In the genomic region with DNA sequence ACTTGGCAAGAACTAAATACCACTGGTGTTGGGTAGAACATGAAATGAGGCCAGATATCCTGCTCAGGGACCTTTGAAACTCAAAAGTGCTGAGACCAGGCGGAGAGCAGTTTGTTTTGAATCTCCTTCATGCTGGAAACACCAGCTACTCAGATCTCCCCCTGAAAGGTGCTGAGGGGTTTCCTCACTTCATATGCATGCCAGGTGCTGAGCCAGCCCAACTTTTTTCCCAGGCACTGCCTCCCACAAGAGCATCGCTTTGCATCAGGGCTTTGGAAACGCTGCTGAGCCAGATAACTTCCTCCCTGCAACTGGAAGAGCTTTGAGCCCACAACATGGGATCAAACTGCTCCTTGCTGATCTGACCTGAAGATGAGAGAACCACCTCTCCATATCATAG, we compare ENCODE assay signal across 29 cellular contexts. TPM values are rescaled to one million over a fixed set of nuclear protein-coding genes. Genes with fewer than 3 reads are reported as not detected.
"Had no signal": no experiment of that assay in that cellular context is flagged by ENCODE, and none has a peak within 500 bp of the region (broad histone marks: within the 10 kb centered on the region; RNA-seq: fewer than 3 reads in every experiment).

No MANE protein-coding gene starts in this region.

- H3K9me3 ChIP-seq: adrenal gland, body of pancreas, SJCRH30 had no signal

- H3K4me1 Mint-ChIP-seq: activated CD4-positive, alpha-beta T cell treated with anti-CD3 and anti-CD28 coated beads for 36 hours; activated CD4-positive, alpha-beta T cell treated with anti-CD3 and anti-CD28 coated beads, Interleukin-2, amount 10 ng/mL, durations not matched to agents 7 days and 5 days had no signal

- H3K27ac ChIP-seq: adrenal gland, body of pancreas, breast epithelium, SJCRH30, SK-N-MC had no signal

- H3K27ac Mint-ChIP-seq: activated CD4-positive, alpha-beta T cell treated with anti-CD3 and anti-CD28 coated beads for 36 hours; activated CD4-positive, alpha-beta T cell treated with anti-CD3 and anti-CD28 coated beads, Interleukin-2, amount 10 ng/mL, durations not matched to agents 7 days and 5 days; activated naive CD4-positive, alpha-beta T cell treated with anti-CD3 and anti-CD28 coated beads for 36 hours; activated naive CD4-positive, alpha-beta T cell treated with anti-CD3 and anti-CD28 coated beads, Interleukin-2, amount 50 U/mL, for 72 hours; activated T-helper 1 cell treated with anti-CD3 and anti-CD28 coated beads, Interleukin-12 subunit alpha, Interleukin-12 subunit beta, Interleukin-2, Interleukin-4 antibody, amounts not matched to agents 30 ng/mL and 10 ng/mL and 1 ng/mL, durations not matched to agents 14 hours and 24 hours and 36 hours; T-helper 2 cell treated with Interferon-gamma antibody and Interleukin-4, amounts not matched to agents 5 μg/mL and 100 μg/mL, for 36 hours had no signal

- H3K4me1 ChIP-seq: adrenal gland, body of pancreas, breast epithelium, SJCRH30 had no signal

- H3K4me3 Mint-ChIP-seq: activated CD4-positive, alpha-beta T cell treated with anti-CD3 and anti-CD28 coated beads for 36 hours; activated CD4-positive, alpha-beta T cell treated with anti-CD3 and anti-CD28 coated beads, Interleukin-2, amount 10 ng/mL, durations not matched to agents 7 days and 5 days; activated naive CD4-positive, alpha-beta T cell treated with anti-CD3 and anti-CD28 coated beads for 36 hours; activated T-cell treated with anti-CD3 and anti-CD28 coated beads, Interleukin-2, amount 50 U/mL, for 4 hours; activated T-helper 1 cell treated with anti-CD3 and anti-CD28 coated beads, Interleukin-12 subunit alpha, Interleukin-12 subunit beta, Interleukin-2, Interleukin-4 antibody, amounts not matched to agents 30 ng/mL and 10 ng/mL and 1 ng/mL, durations not matched to agents 14 hours and 24 hours and 36 hours; T-helper 2 cell treated with Interferon-gamma antibody and Interleukin-4, amounts not matched to agents 5 μg/mL and 100 μg/mL, for 36 hours had no signal

- H3K9me3 Mint-ChIP-seq: activated CD4-positive, alpha-beta T cell treated with anti-CD3 and anti-CD28 coated beads, Interleukin-2, amount 10 ng/mL, durations not matched to agents 7 days and 5 days had no signal

- H3K27me3 Mint-ChIP-seq: activated CD4-positive, alpha-beta T cell treated with anti-CD3 and anti-CD28 coated beads, Interleukin-2, amount 10 ng/mL, durations not matched to agents 7 days and 5 days had no signal

- H3K27me3 ChIP-seq: adrenal gland, body of pancreas had no signal

- DNase-seq: activated CD4-positive, alpha-beta T cell treated with anti-CD3 and anti-CD28 coated beads for 36 hours; activated CD4-positive, alpha-beta T cell treated with anti-CD3 and anti-CD28 coated beads, Interleukin-2, amount 10 ng/mL, durations not matched to agents 7 days and 5 days; activated CD4-positive, alpha-beta T cell treated with anti-CD3 and anti-CD28 coated beads, Interleukin-2, amount 50 U/mL, for 48 hours; activated CD8-positive, alpha-beta memory T cell treated with anti-CD3 and anti-CD28 coated beads, Interleukin-2, amount 50 U/mL, for 4 hours; activated gamma-delta T cell treated with Interleukin-2 at 50 U/mL for 16 hours; activated naive CD4-positive, alpha-beta T cell treated with anti-CD3 and anti-CD28 coated beads for 36 hours; activated T-cell treated with anti-CD3 and anti-CD28 coated beads for 4 hours; activated T-cell treated with anti-CD3 and anti-CD28 coated beads, Interleukin-2, amount 50 U/mL, for 4 hours; adrenal gland; body of pancreas; caudate nucleus; KG1; NCI-H1105; NCI-H1417 treated with DMSO at 0.1 percent for 48 hours; NCI-H1694; NCI-H1930; NCI-H2081 treated with DMSO at 0.1 percent for 48 hours; NCI-H345; NCI-H524 treated with DMSO at 0.1 percent for 48 hours; SHP77; SJCRH30 had no signal

- ATAC-seq: activated CD4-positive, alpha-beta T cell treated with anti-CD3 and anti-CD28 coated beads for 36 hours; activated naive CD4-positive, alpha-beta T cell treated with anti-CD3 and anti-CD28 coated beads, Interleukin-2, amount 50 U/mL, for 72 hours; activated T-cell treated with anti-CD3 and anti-CD28 coated beads, Interleukin-2, amount 50 U/mL, for 4 hours; body of pancreas; Panc1 had no signal

- H3K36me3 ChIP-seq: adrenal gland, breast epithelium, SJCRH30 had no signal

- H3K4me3 ChIP-seq: adrenal gland, body of pancreas, breast epithelium, SJCRH30, SK-N-MC had no signal

RNA-seq across cellular contexts. Expression of a gene that starts 13.7 kb away (rescaled TPM):
- total RNA-seq: activated CD4-positive, alpha-beta T cell treated with anti-CD3 and anti-CD28 coated beads for 36 hours; activated CD4-positive, alpha-beta T cell treated with anti-CD3 and anti-CD28 coated beads, Interleukin-2, amount 10 ng/mL, durations not matched to agents 7 days and 5 days; activated naive CD4-positive, alpha-beta T cell treated with anti-CD3 and anti-CD28 coated beads for 36 hours; activated naive CD4-positive, alpha-beta T cell treated with anti-CD3 and anti-CD28 coated beads, Interleukin-2, amount 50 U/mL, for 72 hours; MCF 10A; SJCRH30; T-helper 1 cell treated with Interleukin-12 subunit alpha and Interleukin-12 subunit beta and Interleukin-4 antibody, amounts not matched to agents 30 ng/mL and 1 ng/mL, for 36 hours had no signal
